Comparison of ENCODE assay signal across 8 cellular contexts in the genomic region with DNA sequence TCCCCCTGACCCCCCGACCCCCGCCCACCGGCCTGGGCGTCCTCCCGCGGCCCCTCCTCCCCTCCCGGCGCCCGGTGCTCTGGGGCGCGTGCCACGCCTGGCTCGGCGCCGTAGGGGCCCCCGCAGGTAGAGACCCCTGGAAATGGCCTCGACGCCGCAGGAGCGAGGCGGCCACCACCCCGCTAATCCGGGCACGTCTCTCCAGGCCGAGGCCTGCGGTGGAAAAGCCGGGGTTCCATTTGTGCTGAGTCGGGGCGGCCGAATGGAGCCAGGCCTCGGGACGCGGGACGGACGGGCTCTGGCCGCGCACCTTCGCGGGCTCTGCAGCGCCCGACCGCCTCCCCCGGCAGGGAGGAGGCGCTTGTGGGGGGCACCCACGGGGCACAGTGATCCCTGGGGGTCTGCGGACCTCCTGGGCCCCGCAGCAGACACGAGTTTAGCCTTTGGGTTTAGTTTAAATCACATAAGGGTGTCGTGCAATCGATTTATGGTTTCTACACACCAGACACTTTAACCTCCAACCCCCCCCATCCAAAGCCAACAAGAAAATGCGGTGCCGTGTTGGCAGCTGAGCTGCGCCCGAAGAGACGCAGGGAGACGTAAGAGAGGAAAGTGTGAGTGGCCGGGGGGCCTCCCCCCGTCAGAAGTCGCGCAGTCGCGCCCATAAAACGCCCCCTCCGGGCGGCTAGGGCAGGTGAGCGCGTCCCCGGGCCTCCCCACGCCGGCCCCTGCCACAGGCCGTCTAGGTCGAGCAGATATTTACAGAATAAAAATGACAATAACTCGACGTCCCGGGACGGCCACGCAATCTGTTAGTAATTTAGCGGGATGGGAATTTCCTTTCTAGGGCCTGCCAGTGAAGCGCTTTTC. TPM values are rescaled to one million over a fixed set of nuclear protein-coding genes. Genes with fewer than 3 reads are reported as not detected.
A peak's percentile ranks its signal among the peaks of the same experiment; 100 is the strongest.
DNase-seq lines count a peak whose midpoint lies in the region; ATAC-seq and TF ChIP-seq lines count a peak whose summit lies in the region.

No MANE protein-coding gene starts in this region.

- 2 to 7% (median 3%) methylated on average over 53 to 79 of the region's 79 CpGs for WGBS in heart left ventricle, 4 donors

- H3K4me1 ChIP-seq in heart left ventricle, result peaks cover 0 to 52% (median 31%) of the 10 kb centered on the region in 12 donors

- intact Hi-C loops in heart left ventricle (cut with DNase I) (loop anchor here (2.0 to 10.0 kb wide), 8 partner anchors 63 to 640 kb away; partner anchors contain the start of gene RBFA (in 1 of the 10)), sciatic nerve (cut with DNase I) (loop anchor here (5.0 kb wide), 1 partner anchor 133 kb away; no protein-coding TSS in a partner anchor)

- H3K9me3 ChIP-seq in heart left ventricle, result no peaks in the 10 kb centered on the region

- no peaks in the 10 kb centered on the region for H3K36me3 ChIP-seq in heart left ventricle

- DNase-seq in ELR (ENCODE audit: low read depth) (peak; percentile 43), NCI-H2196 (lab: John Stamatoyannopoulos, UW; ENCODE audit: unreplicated experiment) (peak; percentile 62), heart left ventricle (peak; percentile 56 to 72 (median 62)), sciatic nerve (ENCODE audit: low spot score) (peak; percentile 82), NCI-H187 treated with DMSO at 0.1 percent for 48 hours (lab: John Stamatoyannopoulos, UW) (no peak), G401 (ENCODE audit: low spot score) (no peak)
- peak; percentile 53 for DNase-seq in activated gamma-delta T cell treated with anti-CD3 and anti-CD28 coated beads, Interleukin-2, amount 50 U/mL, for 16 hours (ENCODE audit: low read depth)

- H3K27ac ChIP-seq in heart left ventricle, result peak overlapping the region; percentile 87 to 97 (median 95)

- no peak for TF ChIP-seq POLR2A in heart left ventricle (IDR thresholded peaks at IDR 0.05)

- H3K27me3 ChIP-seq in heart left ventricle, result peaks cover 0 to 41% (median 0%) of the 10 kb centered on the region in 9 donors

- peak overlapping the region; percentile 35 to 88 (median 60) for H3K4me3 ChIP-seq in heart left ventricle

- TF ChIP-seq CTCF in heart left ventricle (IDR thresholded peaks at IDR 0.05), result no peak

- in situ Hi-C loops in G401 (cut with HindIII; ENCODE audit: low sequenced_read_pairs), result no loop called here

- ATAC-seq in heart left ventricle (peak in 3 of 4 donors; percentile 1 to 11 (median 11)), sciatic nerve (peak; percentile 2), GM19023 (IDR thresholded peaks at IDR 0.05; ENCODE audit: unreplicated experiment) (no peak)

RNA-seq across cellular contexts. Expression of gene NFATC1, which starts 1.1 kb away (rescaled TPM):
- total RNA-seq in heart left ventricle (10 to 100 TPM; 11.1 to 26.7 (median 15.7) TPM), sciatic nerve (80.3 TPM)
- polyA plus RNA-seq in heart left ventricle, result 10 to 100 TPM in 1 of 2 donors, 1 to 10 TPM in 1; 6.5 to 10.5 TPM
- total RNA-seq in G401 (2014; rRNA removed; shearing (Covaris generic)), result 6.8 and 11.9 TPM in 2 replicates

Comparison
In these comparisons a context has a peak if more than half of its experiments do, and no peak if none do; other contexts are left out.
1. DNase-seq: peak in ELR (single experiment), NCI-H2196 (single experiment), activated gamma-delta T cell treated with anti-CD3 and anti-CD28 coated beads, Interleukin-2, amount 50 U/mL, for 16 hours (single experiment), heart left ventricle (5 of 5) and sciatic nerve (single experiment); none in NCI-H187 treated with DMSO at 0.1 percent for 48 hours (single experiment) and G401 (single experiment).